In genomic region chr2:119223521-119224390, GRCh38 we compare ENCODE assay signal across 1 cellular context.
TF ChIP-seq lines count a peak whose summit lies in the region.

Gene STEAP3 (plus strand): TSS chr2:119223834. CDS start chr2:119231013, 7,179 bp downstream.

TF ChIP-seq in HEK293, 187 proteins besides CTCF, POLR2A, EP300 and RAD21 (continued from another document and continues in another):
- no peak for TF ChIP-seq REST (tag by site-specific recombination; IDR thresholded peaks at IDR 0.05)
- TF ChIP-seq ZBTB20 (tag by site-specific recombination; IDR thresholded peaks at IDR 0.05), result peak; percentile 95
- no peak for TF ChIP-seq ATF2 (tag by site-specific recombination; IDR thresholded peaks at IDR 0.05; ENCODE audit: low read depth)
- TF ChIP-seq ZNF19 (tag by site-specific recombination; IDR thresholded peaks at IDR 0.05; ENCODE audit: low read depth), result no peak
- no peak for TF ChIP-seq HOXD13 (CRISPR knock-in tag; IDR thresholded peaks at IDR 0.05; ENCODE audit: borderline replicate concordance)
- TF ChIP-seq ZNF366 (tag by site-specific recombination; conservative IDR thresholded peaks at IDR 0.05), result no peak
- no peak for TF ChIP-seq ZNF26 (tag by site-specific recombination; IDR thresholded peaks at IDR 0.05)
- no peak for TF ChIP-seq ZNF174 (tag by site-specific recombination; IDR thresholded peaks at IDR 0.05)
- TF ChIP-seq HIC1 (tag by site-specific recombination; IDR thresholded peaks at IDR 0.05), result no peak
- TF ChIP-seq ZNF214 (tag by site-specific recombination; IDR thresholded peaks at IDR 0.05; ENCODE audit: borderline replicate concordance), result no peak
- no peak for TF ChIP-seq ZNF513 (tag by site-specific recombination; IDR thresholded peaks at IDR 0.05)
- no peak for TF ChIP-seq ZNF416 (tag by site-specific recombination; IDR thresholded peaks at IDR 0.05)
- no peak for TF ChIP-seq ZNF10 (tag by site-specific recombination; IDR thresholded peaks at IDR 0.05)
- TF ChIP-seq ZBTB7A (tag by site-specific recombination; IDR thresholded peaks at IDR 0.05; ENCODE audit: low read depth), result no peak
- TF ChIP-seq ZNF335 (tag by site-specific recombination; conservative IDR thresholded peaks at IDR 0.05), result peak; percentile 45; the same call in 1 of the 2 replicates
- TF ChIP-seq ZNF202 (tag by site-specific recombination; IDR thresholded peaks at IDR 0.05; ENCODE audit: borderline replicate concordance), result no peak
- no peak for TF ChIP-seq ZNF596 (tag by site-specific recombination; IDR thresholded peaks at IDR 0.05)
- TF ChIP-seq ZNF148 (tag by site-specific recombination; IDR thresholded peaks at IDR 0.05; ENCODE audit: borderline replicate concordance), result no peak
- TF ChIP-seq HOXA7 (CRISPR knock-in tag; IDR thresholded peaks at IDR 0.05; ENCODE audit: borderline replicate concordance), result no peak
- peak; percentile 49; the same call in 1 of the 2 replicates for TF ChIP-seq ZXDB (tag by site-specific recombination; IDR thresholded peaks at IDR 0.05)
- no peak for TF ChIP-seq ZNF544 (tag by site-specific recombination; IDR thresholded peaks at IDR 0.05)
- no peak for TF ChIP-seq TCF7L2 (IDR thresholded peaks at IDR 0.05; ENCODE audit: borderline replicate concordance, low read depth, low read length)
- peak; percentile 94 for TF ChIP-seq ZNF449 (tag by site-specific recombination; IDR thresholded peaks at IDR 0.05)
- no peak for TF ChIP-seq ZNF37A (tag by site-specific recombination; IDR thresholded peaks at IDR 0.05)
- TF ChIP-seq ZNF398 (tag by site-specific recombination; IDR thresholded peaks at IDR 0.05), result peak; percentile 31; the same call in 1 of the 2 replicates
- TF ChIP-seq ZSCAN16 (tag by site-specific recombination; IDR thresholded peaks at IDR 0.05), result no peak
- TF ChIP-seq SCRT2 (tag by site-specific recombination; IDR thresholded peaks at IDR 0.05), result no peak
- no peak for TF ChIP-seq ZBTB21 (tag by site-specific recombination; IDR thresholded peaks at IDR 0.05)
- no peak for TF ChIP-seq ZNF558 (tag by site-specific recombination; IDR thresholded peaks at IDR 0.05)
- no peak for TF ChIP-seq ZNF404 (tag by site-specific recombination; IDR thresholded peaks at IDR 0.05)
- 0 out of 2 replicates have a peak, but pooled peaks have one; percentile 26 for TF ChIP-seq KLF1 (tag by site-specific recombination; IDR thresholded peaks at IDR 0.05)
- no peak for TF ChIP-seq ZNF488 (tag by site-specific recombination; IDR thresholded peaks at IDR 0.05)
- no peak for TF ChIP-seq BCL11B (tag by site-specific recombination; IDR thresholded peaks at IDR 0.05; ENCODE audit: low read depth)
- TF ChIP-seq PRDM6 (tag by site-specific recombination; IDR thresholded peaks at IDR 0.05), result no peak
